Comparison of ENCODE assay signal across 20 cellular contexts in the genomic region with DNA sequence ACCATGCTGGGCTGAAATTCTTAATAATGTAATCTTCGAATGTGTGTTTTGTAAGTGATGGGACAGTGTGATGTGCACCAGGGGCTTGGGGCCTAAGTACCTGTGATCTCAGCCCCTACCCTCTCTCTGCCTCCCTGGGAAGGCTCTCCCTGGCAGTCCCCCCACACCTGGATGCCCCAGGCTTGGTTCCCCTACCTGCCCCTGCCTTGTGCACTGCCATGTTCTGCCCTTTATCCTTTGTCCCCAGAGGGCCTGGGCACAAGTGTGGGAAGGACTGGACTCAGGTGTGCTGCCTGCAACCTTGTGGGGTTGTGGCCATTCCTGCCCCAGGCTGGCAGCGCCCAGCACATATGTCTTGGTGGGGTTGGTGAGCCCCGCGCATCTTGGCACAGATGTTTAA.
"Had no signal": no experiment of that assay in that cellular context is flagged by ENCODE, and none has a peak within 500 bp of the region (broad histone marks: within the 10 kb centered on the region; RNA-seq: fewer than 3 reads in every experiment).

No MANE protein-coding gene starts in this region.

- H3K36me3 ChIP-seq: esophagus squamous epithelium, gastroesophageal sphincter, right lobe of liver, thyroid gland had no signal

- DNase-seq: central memory CD4-positive, alpha-beta T cell; cortex of kidney; dorsolateral prefrontal cortex; effector memory CD4-positive, alpha-beta T cell; esophagus squamous epithelium; foreskin fibroblast; glutamatergic neuron; islet precursor cell; natural killer cell; nucleus accumbens; psoas muscle; retina; right lobe of liver; stimulated activated CD4-positive, alpha-beta T cell treated with anti-CD3 and anti-CD28 coated beads, Interleukin-2, amount 100 ng/mL, for 24 hours; stimulated activated naive CD4-positive, alpha-beta T cell treated with Interleukin-2 at 50 U/mL for 16 hours; thyroid gland had no signal

- H3K27ac ChIP-seq: dorsolateral prefrontal cortex, esophagus squamous epithelium, gastroesophageal sphincter, parathyroid adenoma, psoas muscle, right lobe of liver, skin epidermis, thyroid gland had no signal

- H3K27me3 ChIP-seq: dorsolateral prefrontal cortex, esophagus squamous epithelium, gastroesophageal sphincter, right lobe of liver, thyroid gland had no signal

- H3K9me3 ChIP-seq: esophagus squamous epithelium, gastroesophageal sphincter, psoas muscle, right lobe of liver, thyroid gland had no signal

- ATAC-seq: gastroesophageal sphincter, left lobe of liver, natural killer cell, psoas muscle, right lobe of liver had no signal

- H3K4me3 ChIP-seq: dorsolateral prefrontal cortex, esophagus squamous epithelium, gastroesophageal sphincter, psoas muscle, right lobe of liver, skin epidermis, thyroid gland had no signal

- H3K4me1 ChIP-seq: parathyroid adenoma had no signal
